Comparison of ENCODE assay signal across 8 cellular contexts in genomic region chr1:117367769-117368059, GRCh38. TPM values are rescaled to one million over a fixed set of nuclear protein-coding genes. Genes with fewer than 3 reads are reported as not detected.
DNase-seq lines count a peak whose midpoint lies in the region; TF ChIP-seq lines count a peak whose summit lies in the region.

No MANE protein-coding gene starts in this region.

- no peak for TF ChIP-seq RAD21 in neural cell (conservative IDR thresholded peaks at IDR 0.05)

- no peak for TF ChIP-seq EP300 in neural cell (conservative IDR thresholded peaks at IDR 0.05; ENCODE audit: poor library complexity, severe bottlenecking)

- H3K27ac ChIP-seq in OCI-LY3 (ENCODE audit: low read length) (peak overlapping the region; percentile 81), neural cell (ENCODE audit: low read length) (peak overlapping the region; percentile 86)

- H3K4me1 ChIP-seq in OCI-LY3 (ENCODE audit: low read length), result peaks cover 39% of the 10 kb centered on the region

- no peak for TF ChIP-seq CTCF in OCI-LY3 (IDR thresholded peaks at IDR 0.05; ENCODE audit: low read depth, low read length)
- TF ChIP-seq CTCF in neural cell (IDR thresholded peaks at IDR 0.05; ENCODE audit: poor library complexity, severe bottlenecking), result no peak

- H3K9me3 ChIP-seq in OCI-LY3 (ENCODE audit: insufficient read depth, low read length), result no peaks in the 10 kb centered on the region
- H3K9me3 ChIP-seq in neural cell (ENCODE audit: low read length), result no peaks in the 10 kb centered on the region

- H3K9me2 ChIP-seq in neural cell (ENCODE audit: insufficient read depth, low read length), result no peaks in the 10 kb centered on the region

- H3K27me3 ChIP-seq in OCI-LY3 (ENCODE audit: low read depth, low read length) (no peaks in the 10 kb centered on the region), neural cell (ENCODE audit: insufficient read depth, low read depth, low read length) (no peaks in the 10 kb centered on the region)

- H3K4me3 ChIP-seq in OCI-LY3 (ENCODE audit: low read length), result peak overlapping the region; percentile 81
- peak overlapping the region; percentile 79 for H3K4me3 ChIP-seq in neural cell (ENCODE audit: low read length)

- H3K36me3 ChIP-seq in OCI-LY3 (replicated peaks; ENCODE audit: low read depth, low read length) (no peaks in the 10 kb centered on the region), neural cell (ENCODE audit: insufficient read depth, low read length) (no peaks in the 10 kb centered on the region)

- H3K79me2 ChIP-seq in OCI-LY3 (ENCODE audit: low read length), result peaks cover 64% of the 10 kb centered on the region
- peaks cover 52% of the 10 kb centered on the region for H3K79me2 ChIP-seq in neural cell (replicated peaks; ENCODE audit: insufficient read depth, low read length)

- H2AFZ ChIP-seq in OCI-LY3 (ENCODE audit: low read depth, low read length) (no peak overlapping the region), neural cell (ENCODE audit: low read depth, low read length) (peak overlapping the region; percentile 28)

- H3K4me2 ChIP-seq in OCI-LY3 (ENCODE audit: low read length), result peak overlapping the region; percentile 74
- H3K4me2 ChIP-seq in neural cell (ENCODE audit: low read length), result peak overlapping the region; percentile 98

- H3K9ac ChIP-seq in OCI-LY3 (ENCODE audit: low read length) (peak overlapping the region; percentile 73), neural cell (ENCODE audit: low read length) (peak overlapping the region; percentile 83)

- H4K20me1 ChIP-seq in OCI-LY3 (ENCODE audit: insufficient read depth, low read length) (peaks cover 6% of the 10 kb centered on the region; the same call in 1 of the 2 replicates), neural cell (ENCODE audit: insufficient read depth) (no peaks in the 10 kb centered on the region)

- DNase-seq in activated gamma-delta T cell treated with Interleukin-2 at 50 U/mL for 16 hours (peak; percentile 16), activated gamma-delta T cell (lab: John Stamatoyannopoulos, UW) (no peak), dermis blood vessel endothelial cell (peak; percentile 25), NCI-H748 treated with DMSO at 0.1 percent for 48 hours (lab: John Stamatoyannopoulos, UW) (no peak), DMS153 treated with DMSO at 0.1 percent for 48 hours (lab: John Stamatoyannopoulos, UW; ENCODE audit: unreplicated experiment) (no peak), NCI-H1048 (lab: John Stamatoyannopoulos, UW) (no peak)

- peaks cover 5% of the 10 kb centered on the region for H3F3A ChIP-seq in neural cell (ENCODE audit: insufficient read depth, low read length, poor library complexity, severe bottlenecking)

TF ChIP-seq in neural cell, 6 proteins besides CTCF, POLR2A, EP300 and RAD21:
- no peak for TF ChIP-seq SMC3 (conservative IDR thresholded peaks at IDR 0.05; ENCODE audit: poor library complexity)
- no peak for TF ChIP-seq POLR2AphosphoS5 (IDR thresholded peaks at IDR 0.05)
- TF ChIP-seq REST (IDR thresholded peaks at IDR 0.05; ENCODE audit: borderline replicate concordance), result no peak
TF ChIP-seq in neural cell: peak in this region for 0.

RNA-seq across cellular contexts. Expression of gene MAN1A2, which starts 0.5 kb away (rescaled TPM):
- total RNA-seq in dermis blood vessel endothelial cell, result 51.4 and 58.8 TPM in 2 replicates
- polyA plus RNA-seq in neural cell, result 25.0 and 27.0 TPM in 2 replicates
- 95.9 and 98.2 TPM in 2 replicates for polyA minus RNA-seq in neural cell

Comparison
In these comparisons a context has a peak if more than half of its experiments do, and no peak if none do; other contexts are left out.
1. DNase-seq: peak in activated gamma-delta T cell treated with Interleukin-2 at 50 U/mL for 16 hours (single experiment) and dermis blood vessel endothelial cell (single experiment); none in activated gamma-delta T cell (single experiment), NCI-H748 treated with DMSO at 0.1 percent for 48 hours (single experiment), DMS153 treated with DMSO at 0.1 percent for 48 hours (single experiment) and NCI-H1048 (single experiment).